ENCODE assay signal across 20 cellular contexts in the genomic region with DNA sequence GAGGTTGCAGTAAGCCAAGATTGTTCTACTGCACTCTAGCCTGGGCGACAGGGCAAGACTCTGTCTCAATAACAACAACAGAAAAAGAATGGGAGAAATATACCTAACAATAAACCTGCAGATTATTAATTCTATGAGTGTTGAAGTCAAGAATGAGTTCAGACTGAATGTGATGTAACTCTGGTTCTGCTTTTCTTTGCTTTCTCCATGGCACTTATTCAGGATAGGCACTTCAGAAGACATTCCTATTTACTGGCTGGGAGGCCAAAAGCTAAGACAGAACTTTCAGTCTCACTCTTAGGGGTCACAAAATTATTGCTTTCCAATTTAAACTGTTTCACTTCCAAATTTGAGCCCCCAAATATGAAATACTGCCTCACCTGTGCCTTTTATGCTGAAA.
"Had no signal": no experiment of that assay in that cellular context is flagged by ENCODE, and none has a peak within 500 bp of the region (broad histone marks: within the 10 kb centered on the region; RNA-seq: fewer than 3 reads in every experiment).

No MANE protein-coding gene starts in this region.

- H3K36me3 Mint-ChIP-seq: activated naive CD8-positive, alpha-beta T cell; naive thymus-derived CD4-positive, alpha-beta T cell; stimulated activated naive B cell treated with anti-CD40 and anti-IgM and Interleukin-4, amounts not matched to agents 10 μg/mL and 1 μg/mL and 100 μg/mL, for 72 hours had no signal

- H3K4me3 ChIP-seq: right lobe of liver, tibial nerve had no signal

- H3K27ac ChIP-seq: right lobe of liver had no signal

- H3K27ac Mint-ChIP-seq: activated CD4-positive, alpha-beta T cell treated with anti-CD3 and anti-CD28 coated beads for 36 hours; activated naive CD8-positive, alpha-beta T cell; activated T-helper 1 cell treated with anti-CD3 and anti-CD28 coated beads, Interleukin-12 subunit alpha, Interleukin-12 subunit beta, Interleukin-2, Interleukin-4 antibody, amounts not matched to agents 30 ng/mL and 10 ng/mL and 1 ng/mL, durations not matched to agents 14 hours and 24 hours and 36 hours; dendritic cell treated with granulocyte-macrophage colony-stimulating factor and Interleukin-4, amounts not matched to agents 40 ng/mL and 50 ng/mL, for 4 days; naive thymus-derived CD4-positive, alpha-beta T cell; stimulated activated naive B cell treated with anti-CD40 and anti-IgM and Interleukin-4, amounts not matched to agents 10 μg/mL and 1 μg/mL and 100 μg/mL, for 72 hours had no signal

- H3K4me3 Mint-ChIP-seq: activated CD4-positive, alpha-beta T cell treated with anti-CD3 and anti-CD28 coated beads for 36 hours; activated naive CD8-positive, alpha-beta T cell; activated T-helper 1 cell treated with anti-CD3 and anti-CD28 coated beads, Interleukin-12 subunit alpha, Interleukin-12 subunit beta, Interleukin-2, Interleukin-4 antibody, amounts not matched to agents 30 ng/mL and 10 ng/mL and 1 ng/mL, durations not matched to agents 14 hours and 24 hours and 36 hours; dendritic cell treated with granulocyte-macrophage colony-stimulating factor and Interleukin-4, amounts not matched to agents 40 ng/mL and 50 ng/mL, for 4 days; naive thymus-derived CD4-positive, alpha-beta T cell; stimulated activated naive B cell treated with anti-CD40 and anti-IgM and Interleukin-4, amounts not matched to agents 10 μg/mL and 1 μg/mL and 100 μg/mL, for 72 hours had no signal

- ATAC-seq: activated CD4-positive, alpha-beta T cell treated with anti-CD3 and anti-CD28 coated beads for 36 hours; esophagus mucosa; naive thymus-derived CD4-positive, alpha-beta T cell; stimulated activated naive B cell treated with anti-CD40 and anti-IgM and Interleukin-4, amounts not matched to agents 10 μg/mL and 1 μg/mL and 100 μg/mL, for 72 hours had no signal

- H3K4me1 ChIP-seq: right lobe of liver had no signal

- H3K9me3 Mint-ChIP-seq: activated T-helper 1 cell treated with anti-CD3 and anti-CD28 coated beads, Interleukin-12 subunit alpha, Interleukin-12 subunit beta, Interleukin-2, Interleukin-4 antibody, amounts not matched to agents 30 ng/mL and 10 ng/mL and 1 ng/mL, durations not matched to agents 14 hours and 24 hours and 36 hours; dendritic cell treated with granulocyte-macrophage colony-stimulating factor and Interleukin-4, amounts not matched to agents 40 ng/mL and 50 ng/mL, for 4 days; naive thymus-derived CD4-positive, alpha-beta T cell; stimulated activated naive B cell treated with anti-CD40 and anti-IgM and Interleukin-4, amounts not matched to agents 10 μg/mL and 1 μg/mL and 100 μg/mL, for 72 hours had no signal

- H3K27me3 ChIP-seq: right lobe of liver, tibial nerve had no signal

- FAIRE-seq: keratinocyte had no signal

- H3K4me1 Mint-ChIP-seq: activated CD4-positive, alpha-beta T cell treated with anti-CD3 and anti-CD28 coated beads for 36 hours; naive thymus-derived CD4-positive, alpha-beta T cell; stimulated activated naive B cell treated with anti-CD40 and anti-IgM and Interleukin-4, amounts not matched to agents 10 μg/mL and 1 μg/mL and 100 μg/mL, for 72 hours had no signal

- H3K36me3 ChIP-seq: right lobe of liver, tibial nerve had no signal

- H3K9me3 ChIP-seq: right lobe of liver, tibial nerve had no signal

- DNase-seq: activated CD4-positive, alpha-beta T cell treated with anti-CD3 and anti-CD28 coated beads for 36 hours; activated CD4-positive, alpha-beta T cell treated with anti-CD3 and anti-CD28 coated beads, Interleukin-2, amount 50 U/mL, for 48 hours; amniotic stem cell; effector CD8-positive, alpha-beta T cell; glutamatergic neuron; hypothalamus; midbrain; naive thymus-derived CD4-positive, alpha-beta T cell; right lobe of liver; stimulated activated CD4-positive, alpha-beta T cell treated with anti-CD3 and anti-CD28 coated beads, Interleukin-4, amount 100 ng/mL, for 4 hours; stimulated activated naive B cell treated with anti-CD40 and anti-IgM and Interleukin-4, amounts not matched to agents 10 μg/mL and 1 μg/mL and 100 μg/mL, for 72 hours; substantia nigra; SW 1271; T-helper 2 cell had no signal
